Comparison of ENCODE assay signal across 6 cellular contexts in genomic region chr7:102490529-102491075, GRCh38. TPM values are rescaled to one million over a fixed set of nuclear protein-coding genes. Genes with fewer than 3 reads are reported as not detected.
DNase-seq lines count a peak whose midpoint lies in the region; ATAC-seq and TF ChIP-seq lines count a peak whose summit lies in the region.
"Not testable (repeated sequence)": the region's sequence is repeated elsewhere in the genome, so short reads cannot be mapped to it uniquely, and the experiment has no call there.

No MANE protein-coding gene starts in this region.

- 70% methylated on average over 2 of the region's 12 CpGs; no CpG with 5 or more reads in 1 of the 2 donors for WGBS in body of pancreas, 2 donors
- 66% methylated on average over 3 of the region's 12 CpGs; no CpG with 5 or more reads in 1 of the 2 donors for WGBS in transverse colon (ENCODE audit: low coverage in 1 of 2), 2 donors

- ATAC-seq in GM19467 (IDR thresholded peaks at IDR 0.05; ENCODE audit: unreplicated experiment): peak; percentile 29
- ATAC-seq in HG03097 (IDR thresholded peaks at IDR 0.05; ENCODE audit: low FRiP score, unreplicated experiment): peak; percentile 21
- ATAC-seq in body of pancreas: peak; percentile 73
- ATAC-seq in naive thymus-derived CD8-positive, alpha-beta T cell: peak; percentile 31 to 51

- H3K36me3 ChIP-seq in body of pancreas (replicated peaks in 1 of 2; ENCODE audit: insufficient read depth in 1 of 2, low read depth in 2 of 2); transverse colon: not testable (repeated sequence)

- not testable (repeated sequence) for H3K9me3 Mint-ChIP-seq in naive thymus-derived CD8-positive, alpha-beta T cell

- H3K27ac ChIP-seq in body of pancreas, transverse colon: not testable (repeated sequence)

- DNase-seq in activated CD4-positive, alpha-beta T cell treated with anti-CD3 and anti-CD28 coated beads for 48 hours: peak; percentile 87
- DNase-seq in body of pancreas: peak; percentile 39 to 85 (median 79)
- DNase-seq in naive thymus-derived CD8-positive, alpha-beta T cell: peak in 9 of 10 donors; percentile 45 to 69 (median 61)
- peak; percentile 88 for DNase-seq in transverse colon

- not testable (repeated sequence) for H3K4me1 Mint-ChIP-seq in naive thymus-derived CD8-positive, alpha-beta T cell

- POLR2A ChIA-PET in naive thymus-derived CD8-positive, alpha-beta T cell (lab: Charles Lee): not testable (repeated sequence)

- H3K4me3 Mint-ChIP-seq in naive thymus-derived CD8-positive, alpha-beta T cell: not testable (repeated sequence)

- not testable (repeated sequence) for H3K27ac Mint-ChIP-seq in naive thymus-derived CD8-positive, alpha-beta T cell

- not testable (repeated sequence) for H3K27me3 ChIP-seq in body of pancreas, transverse colon

- in situ Hi-C loops in transverse colon (cut with MboI; ENCODE audit: low pct_ligation_motif_present in 1 of 4, low pct_unique_long_range_greater_than_20kb in 1 of 4, low sequenced_read_pairs in 3 of 4): not testable (repeated sequence)

- not testable (repeated sequence) for H3K9me3 ChIP-seq in body of pancreas, transverse colon

- intact Hi-C loops in body of pancreas (cut with DNase I); transverse colon (cut with DNase I; ENCODE audit: low total_unique reads): not testable (repeated sequence)

- not testable (repeated sequence) for TF ChIP-seq POLR2A in body of pancreas (IDR thresholded peaks at IDR 0.05); transverse colon (IDR thresholded peaks at IDR 0.05)

- TF ChIP-seq CTCF in body of pancreas (IDR thresholded peaks at IDR 0.05); transverse colon (IDR thresholded peaks at IDR 0.05): not testable (repeated sequence)

- H3K36me3 Mint-ChIP-seq in naive thymus-derived CD8-positive, alpha-beta T cell: not testable (repeated sequence)

- not testable (repeated sequence) for H3K4me1 ChIP-seq in body of pancreas, transverse colon

- not testable (repeated sequence) for TF ChIP-seq EP300 in transverse colon (IDR thresholded peaks at IDR 0.05; ENCODE audit: low read depth)

- H3K4me3 ChIP-seq in body of pancreas, transverse colon: not testable (repeated sequence)

- not testable (repeated sequence) for H3K27me3 Mint-ChIP-seq in naive thymus-derived CD8-positive, alpha-beta T cell

RNA-seq across cellular contexts. Expression of gene POLR2J, which starts 11.9 kb away (rescaled TPM):
- 10 to 100 TPM in 1 of 2 donors, 1 to 10 TPM in 1; 6.6 to 12.5 TPM for total RNA-seq in body of pancreas
- 10 to 100 TPM; 44.3 to 44.4 TPM for total RNA-seq in naive thymus-derived CD8-positive, alpha-beta T cell
- 100 to 1,000 TPM in 2 of 3 donors, 10 to 100 TPM in 1; 65.6 to 112 (median 103) TPM for polyA plus RNA-seq in naive thymus-derived CD8-positive, alpha-beta T cell
- 10 to 100 TPM in 2 of 4 donors, 1 to 10 TPM in 2; 5.4 to 30.3 (median 15.0) TPM for total RNA-seq in transverse colon

RNA-seq across cellular contexts. Expression of gene LRWD1, which starts 25.8 kb away (rescaled TPM):
- total RNA-seq in body of pancreas: 10 to 100 TPM; 13.7 to 27.4 TPM
- total RNA-seq in naive thymus-derived CD8-positive, alpha-beta T cell: 10 to 100 TPM; 21.6 to 23.6 TPM
- 10 to 100 TPM in 2 of 3 donors, 1 to 10 TPM in 1; 7.2 to 14.5 (median 11.4) TPM for polyA plus RNA-seq in naive thymus-derived CD8-positive, alpha-beta T cell
- total RNA-seq in transverse colon: 10 to 100 TPM; 15.7 to 45.6 (median 18.4) TPM

RNA-seq across cellular contexts. Expression of gene ALKBH4, which starts 25.9 kb away (rescaled TPM):
- total RNA-seq in body of pancreas (10 to 100 TPM; 15.6 to 60.3 TPM), transverse colon (10 to 100 TPM in 2 of 4 donors, 1 to 10 TPM in 2; 1.8 to 21.3 (median 14.0) TPM)
- 10 to 100 TPM in 1 of 2 experiments, 1 to 10 TPM in 1; 9.9 to 12.9 TPM for total RNA-seq in naive thymus-derived CD8-positive, alpha-beta T cell
- 10 to 100 TPM; 14.8 to 17.3 (median 16.4) TPM for polyA plus RNA-seq in naive thymus-derived CD8-positive, alpha-beta T cell

RNA-seq across cellular contexts. Expression of gene RASA4B, which starts 27.0 kb away (rescaled TPM):
- total RNA-seq in body of pancreas (10 to 100 TPM in 1 of 2 donors, 1 to 10 TPM in 1; 5.3 to 12.5 TPM), transverse colon (10 to 100 TPM; 10.9 to 41.9 (median 19.8) TPM)
- total RNA-seq in naive thymus-derived CD8-positive, alpha-beta T cell: 10 to 100 TPM; 31.9 to 35.0 TPM
- polyA plus RNA-seq in naive thymus-derived CD8-positive, alpha-beta T cell: 10 to 100 TPM in 1 of 3 donors, 1 to 10 TPM in 2; 7.8 to 15.7 (median 8.7) TPM

RNA-seq across cellular contexts. Expression of gene UPK3BL2, which starts 52.9 kb away (rescaled TPM):
- total RNA-seq in body of pancreas: 10 to 100 TPM in 1 of 2 donors, 1 to 10 TPM in 1; 7.5 to 20.4 TPM
- total RNA-seq in naive thymus-derived CD8-positive, alpha-beta T cell: 10 to 100 TPM; 53.0 to 53.6 TPM
- 1 to 10 TPM in 2 of 3 donors, under 1 TPM in 1; 0.44 to 3.0 (median 1.1) TPM for polyA plus RNA-seq in naive thymus-derived CD8-positive, alpha-beta T cell
- 100 to 1,000 TPM in 1 of 4 donors, 10 to 100 TPM in 2, 1 to 10 TPM in 1; 7.8 to 116 (median 30.4) TPM for total RNA-seq in transverse colon

Comparison
In these comparisons a context has a peak if more than half of its experiments do, and no peak if none do; other contexts are left out.
1. ATAC-seq: peak in every context shown above with its lines; median percentile 73 in body of pancreas; 41 in naive thymus-derived CD8-positive, alpha-beta T cell; 29 in GM19467; 21 in HG03097.